1 cellular context compared by ENCODE assay signal in the genomic region with DNA sequence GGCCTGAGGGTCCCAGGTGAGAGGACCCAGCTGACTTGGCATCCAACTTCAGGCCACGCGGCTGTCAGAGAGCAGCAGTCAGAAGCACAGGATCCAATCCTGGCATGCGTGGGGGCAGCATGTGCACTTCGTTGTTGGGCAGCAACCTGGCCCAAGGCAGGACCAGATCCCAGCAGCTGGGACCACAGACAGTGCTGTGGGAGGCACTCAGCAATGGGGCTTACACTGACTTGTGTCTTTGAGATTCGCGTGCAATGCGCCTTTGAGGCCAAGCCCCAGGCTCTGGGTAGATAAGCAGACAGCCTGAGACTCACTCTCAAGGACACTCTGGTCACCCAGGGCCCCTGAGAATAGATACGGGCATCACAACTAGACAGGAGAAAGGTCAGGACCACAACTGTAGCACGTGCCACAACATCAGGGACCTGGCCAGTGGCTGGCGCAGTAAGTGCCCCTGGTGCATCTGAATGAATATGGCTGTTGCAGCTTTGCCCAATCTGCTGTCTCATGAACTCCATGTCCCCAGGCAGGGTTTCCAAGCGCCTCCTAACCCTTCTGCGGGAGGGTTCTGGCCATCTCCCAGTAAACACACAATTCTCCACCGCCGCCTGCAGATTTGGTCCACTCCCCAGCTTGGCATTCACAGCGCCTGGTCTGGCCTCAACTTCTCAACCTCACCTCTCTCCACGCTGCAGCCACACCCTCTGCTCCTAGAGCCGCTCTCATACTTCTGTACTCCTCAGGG.
TF ChIP-seq lines count a peak whose summit lies in the region.

No MANE protein-coding gene starts in this region.

TF ChIP-seq in WTC11, 78 proteins besides CTCF, POLR2A, EP300 and RAD21 (continued from another document):
- TF ChIP-seq ZBTB21 (CRISPR knock-in tag; IDR thresholded peaks at IDR 0.05; ENCODE audit: borderline replicate concordance) (no peak), SMAD3 (CRISPR knock-in tag; IDR thresholded peaks at IDR 0.05; ENCODE audit: borderline replicate concordance) (no peak), ZNF423 (CRISPR knock-in tag; IDR thresholded peaks at IDR 0.05) (no peak), ZNF671 (CRISPR knock-in tag; IDR thresholded peaks at IDR 0.05) (no peak)
- TF ChIP-seq, protein P1, sequence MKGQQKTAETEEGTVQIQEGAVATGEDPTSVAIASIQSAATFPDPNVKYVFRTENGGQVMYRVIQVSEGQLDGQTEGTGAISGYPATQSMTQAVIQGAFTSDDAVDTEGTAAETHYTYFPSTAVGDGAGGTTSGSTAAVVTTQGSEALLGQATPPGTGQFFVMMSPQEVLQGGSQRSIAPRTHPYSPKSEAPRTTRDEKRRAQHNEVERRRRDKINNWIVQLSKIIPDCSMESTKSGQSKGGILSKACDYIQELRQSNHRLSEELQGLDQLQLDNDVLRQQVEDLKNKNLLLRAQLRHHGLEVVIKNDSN (CRISPR knock-in tag; IDR thresholded peaks at IDR 0.05), result no peak
- TF ChIP-seq, protein P2, sequence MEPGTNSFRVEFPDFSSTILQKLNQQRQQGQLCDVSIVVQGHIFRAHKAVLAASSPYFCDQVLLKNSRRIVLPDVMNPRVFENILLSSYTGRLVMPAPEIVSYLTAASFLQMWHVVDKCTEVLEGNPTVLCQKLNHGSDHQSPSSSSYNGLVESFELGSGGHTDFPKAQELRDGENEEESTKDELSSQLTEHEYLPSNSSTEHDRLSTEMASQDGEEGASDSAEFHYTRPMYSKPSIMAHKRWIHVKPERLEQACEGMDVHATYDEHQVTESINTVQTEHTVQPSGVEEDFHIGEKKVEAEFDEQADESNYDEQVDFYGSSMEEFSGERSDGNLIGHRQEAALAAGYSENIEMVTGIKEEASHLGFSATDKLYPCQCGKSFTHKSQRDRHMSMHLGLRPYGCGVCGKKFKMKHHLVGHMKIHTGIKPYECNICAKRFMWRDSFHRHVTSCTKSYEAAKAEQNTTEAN (CRISPR knock-in tag; IDR thresholded peaks at IDR 0.05), result no peak
- TF ChIP-seq, protein P3, sequence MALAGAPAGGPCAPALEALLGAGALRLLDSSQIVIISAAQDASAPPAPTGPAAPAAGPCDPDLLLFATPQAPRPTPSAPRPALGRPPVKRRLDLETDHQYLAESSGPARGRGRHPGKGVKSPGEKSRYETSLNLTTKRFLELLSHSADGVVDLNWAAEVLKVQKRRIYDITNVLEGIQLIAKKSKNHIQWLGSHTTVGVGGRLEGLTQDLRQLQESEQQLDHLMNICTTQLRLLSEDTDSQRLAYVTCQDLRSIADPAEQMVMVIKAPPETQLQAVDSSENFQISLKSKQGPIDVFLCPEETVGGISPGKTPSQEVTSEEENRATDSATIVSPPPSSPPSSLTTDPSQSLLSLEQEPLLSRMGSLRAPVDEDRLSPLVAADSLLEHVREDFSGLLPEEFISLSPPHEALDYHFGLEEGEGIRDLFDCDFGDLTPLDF (CRISPR knock-in tag; IDR thresholded peaks at IDR 0.05), result no peak
